In the genomic region with DNA sequence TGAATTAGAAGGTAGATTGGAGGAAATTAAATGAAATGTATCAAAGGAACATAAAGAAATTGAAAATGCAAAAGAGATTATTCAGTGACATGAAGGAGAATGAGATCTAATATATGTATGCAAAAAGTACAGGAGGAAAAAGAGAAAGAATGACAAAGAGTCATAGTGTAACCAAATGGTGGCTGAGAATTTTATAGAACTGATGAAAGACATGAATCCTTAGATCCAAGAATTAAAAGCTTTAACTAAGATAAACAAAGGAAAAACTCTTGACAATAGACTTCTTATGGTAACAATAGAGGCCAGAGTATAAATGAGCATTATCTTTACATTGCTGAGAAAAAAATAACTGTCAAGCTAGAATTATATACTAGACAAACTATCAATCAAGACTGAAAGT, we compare ENCODE assay signal across 8 cellular contexts.
"Had no signal": no experiment of that assay in that cellular context is flagged by ENCODE, and none has a peak within 500 bp of the region (broad histone marks: within the 10 kb centered on the region; RNA-seq: fewer than 3 reads in every experiment).

No MANE protein-coding gene starts in this region.

- DNase-seq: GDM1, GF-D8 had no signal

- H3K4me3 ChIP-seq: GM12878 had no signal

- FAIRE-seq: G401.6, GM12878, GM12891, GM12892, GM18507, GM19239 had no signal

- ATAC-seq: GM12878 had no signal
